In genomic region chr18:10321987-10322386, GRCh38 we compare ENCODE assay signal across 26 cellular contexts.
A peak's percentile ranks its signal among the peaks of the same experiment; 100 is the strongest.
DNase-seq lines count a peak whose midpoint lies in the region; ATAC-seq, FAIRE-seq and TF ChIP-seq lines count a peak whose summit lies in the region.
"Had no signal": no experiment of that assay in that cellular context is flagged by ENCODE, and none has a peak within 500 bp of the region (broad histone marks: within the 10 kb centered on the region; RNA-seq: fewer than 3 reads in every experiment).

No MANE protein-coding gene starts in this region.

- no peak overlapping the region for H4K91ac ChIP-seq in IMR-90 (ENCODE audit: insufficient read depth, low read depth, low read length)

- H3K27me3 ChIP-seq in BLaER1 (no peaks in the 10 kb centered on the region), IMR-90 (ENCODE audit: control insufficient read depth, insufficient read depth, low read length) (no peaks in the 10 kb centered on the region; the same call in 1 of the 2 replicates), astrocyte (ENCODE audit: insufficient read depth, low read length) (no peaks in the 10 kb centered on the region), SK-N-SH (ENCODE audit: insufficient read depth) (no peaks in the 10 kb centered on the region)

- no peak overlapping the region for H3K14ac ChIP-seq in IMR-90 (replicated peaks; ENCODE audit: low read depth, low read length)

- in situ Hi-C loops in IMR-90 (cut with MboI; ENCODE audit: low sequenced_read_pairs): no loop called here

- peaks cover 6% of the 10 kb centered on the region for H3K27me3 Mint-ChIP-seq in astrocyte (ENCODE audit: low read depth, unreplicated experiment)
- H3K27me3 Mint-ChIP-seq: IgD-negative memory B cell had no signal

- no peak overlapping the region for H3K4me3 Mint-ChIP-seq in astrocyte (ENCODE audit: unreplicated experiment)
- no peak overlapping the region for H3K4me3 Mint-ChIP-seq in stimulated activated effector memory CD8-positive, alpha-beta T cell treated with anti-CD3 and anti-CD28 coated beads, Interleukin-12 subunit alpha, Interleukin-12 subunit beta, amount 100 ng/mL, for 72 hours
- H3K4me3 Mint-ChIP-seq: CD8-positive, alpha-beta T cell; IgD-negative memory B cell had no signal

- CTCF ChIA-PET in IMR-90 (lab: Yijun Ruan, JAX): no interaction called here
- CTCF ChIA-PET in SK-N-SH (lab: Yijun Ruan, JAX): interaction anchor here (0.8 to 1.0 kb wide), 2 partner anchors 22 to 350 kb away, joined by 3 read pairs; no protein-coding TSS in a partner anchor

- ATAC-seq in IMR-90 (ENCODE audit: low read depth) (no peak), HG02642 (IDR thresholded peaks at IDR 0.05; ENCODE audit: poor library complexity, unreplicated experiment) (no peak), GM19395 (IDR thresholded peaks at IDR 0.05; ENCODE audit: unreplicated experiment) (no peak)
- peak; percentile 8 for ATAC-seq in stimulated activated effector memory CD8-positive, alpha-beta T cell treated with anti-CD3 and anti-CD28 coated beads, Interleukin-12 subunit alpha, Interleukin-12 subunit beta, amount 100 ng/mL, for 72 hours
- ATAC-seq: CD8-positive, alpha-beta T cell; GM12878; Panc1 had no signal

- no peak overlapping the region for H4K5ac ChIP-seq in IMR-90 (ENCODE audit: low read depth, low read length)

- no peak for TF ChIP-seq EP300 in SK-N-SH (IDR thresholded peaks at IDR 0.05; ENCODE audit: borderline replicate concordance in 1 of 2, low read depth in 1 of 2, low read length in 1 of 2)

- TF ChIP-seq RAD21 in IMR-90 (IDR thresholded peaks at IDR 0.05; ENCODE audit: low read length) (no peak), SK-N-SH (IDR thresholded peaks at IDR 0.05; ENCODE audit: low read length) (no peak)

- H3K4ac ChIP-seq in IMR-90 (ENCODE audit: low read depth, low read length): no peak overlapping the region

- H3K4me1 ChIP-seq in BLaER1 (peaks cover 39% of the 10 kb centered on the region), IMR-90 (ENCODE audit: control insufficient read depth, insufficient read depth, low read length) (no peaks in the 10 kb centered on the region; the same call in 1 of the 2 replicates), astrocyte (ENCODE audit: insufficient read depth, low read length) (peaks cover 18% of the 10 kb centered on the region), SK-N-SH (ENCODE audit: control insufficient read depth in 1 of 2, insufficient read depth in 2 of 2, low read depth in 1 of 2, low read length in 1 of 2) (no peaks in the 10 kb centered on the region)

- H4K8ac ChIP-seq in IMR-90 (ENCODE audit: low read depth in 2 of 2, low read length in 2 of 2): no peak overlapping the region

- no peak overlapping the region for H3K56ac ChIP-seq in IMR-90 (ENCODE audit: extremely low read depth, insufficient read depth, low read length)

- no peak overlapping the region for H3K23ac ChIP-seq in IMR-90 (ENCODE audit: low read depth, low read length)

- no peaks in the 10 kb centered on the region for H3K36me3 Mint-ChIP-seq in astrocyte (ENCODE audit: low read depth, unreplicated experiment)
- H3K36me3 Mint-ChIP-seq in stimulated activated effector memory CD8-positive, alpha-beta T cell treated with anti-CD3 and anti-CD28 coated beads, Interleukin-12 subunit alpha, Interleukin-12 subunit beta, amount 100 ng/mL, for 72 hours: no peaks in the 10 kb centered on the region
- H3K36me3 Mint-ChIP-seq: CD8-positive, alpha-beta T cell; IgD-negative memory B cell had no signal

- no peak overlapping the region for H3K18ac ChIP-seq in IMR-90 (ENCODE audit: low read depth, low read length)

- peak overlapping the region; percentile 48 for H3K27ac Mint-ChIP-seq in astrocyte (ENCODE audit: unreplicated experiment)
- no peak overlapping the region for H3K27ac Mint-ChIP-seq in stimulated activated effector memory CD8-positive, alpha-beta T cell treated with anti-CD3 and anti-CD28 coated beads, Interleukin-12 subunit alpha, Interleukin-12 subunit beta, amount 100 ng/mL, for 72 hours
- H3K27ac Mint-ChIP-seq: CD8-positive, alpha-beta T cell; IgD-negative memory B cell had no signal

- H3K27ac ChIP-seq in BLaER1 (no peak overlapping the region), IMR-90 (ENCODE audit: insufficient read depth, low read length) (no peak overlapping the region), astrocyte (ENCODE audit: low read depth, low read length) (no peak overlapping the region), SK-N-SH (ENCODE audit: low read depth in 2 of 2, low read length in 1 of 2) (no peak overlapping the region)

- no peak overlapping the region for H2AK9ac ChIP-seq in IMR-90 (replicated peaks; ENCODE audit: low read depth, low read length, poor library complexity)

- H2AFZ ChIP-seq in IMR-90 (replicated peaks; ENCODE audit: low read length, poor library complexity) (peak overlapping the region; percentile 29), astrocyte (ENCODE audit: low read depth, low read length) (no peak overlapping the region), SK-N-SH (ENCODE audit: low read depth) (no peak overlapping the region)

- TF ChIP-seq CTCF in IMR-90 (conservative IDR thresholded peaks at IDR 0.05; ENCODE audit: low read depth, low read length) (no peak), astrocyte (IDR thresholded peaks at IDR 0.05; ENCODE audit: insufficient read depth, low read depth, low read length) (no peak), SK-N-SH (IDR thresholded peaks at IDR 0.05) (no peak)

- no peak overlapping the region for H3K4me3 ChIP-seq in BLaER1
- H3K4me3 ChIP-seq in IMR-90 (ENCODE audit: insufficient read depth, low read depth, low read length): no peak overlapping the region
- no peak overlapping the region for H3K4me3 ChIP-seq in astrocyte (ENCODE audit: insufficient read depth, low read depth, low read length)
- H3K4me3 ChIP-seq in SK-N-SH (ENCODE audit: low read depth in 2 of 2, low read length in 1 of 2): no peak overlapping the region
- H3K4me3 ChIP-seq: GM12878 had no signal

- H3K4me1 Mint-ChIP-seq in astrocyte (ENCODE audit: low read depth, unreplicated experiment): peaks cover 26% of the 10 kb centered on the region
- no peaks in the 10 kb centered on the region for H3K4me1 Mint-ChIP-seq in stimulated activated effector memory CD8-positive, alpha-beta T cell treated with anti-CD3 and anti-CD28 coated beads, Interleukin-12 subunit alpha, Interleukin-12 subunit beta, amount 100 ng/mL, for 72 hours

- FAIRE-seq in astrocyte (lab: Jason Lieb, UNC): no peak
- FAIRE-seq: A204.1, GM12878, H1 had no signal

- TF ChIP-seq POLR2A in IMR-90 (IDR thresholded peaks at IDR 0.05; ENCODE audit: low read depth, low read length): no peak

- no peak overlapping the region; the same call in 2 of the 3 replicates for H2BK15ac ChIP-seq in IMR-90 (ENCODE audit: low read depth, low read length)

- H3K9me3 Mint-ChIP-seq in astrocyte (ENCODE audit: unreplicated experiment): no peaks in the 10 kb centered on the region
- H3K9me3 Mint-ChIP-seq in stimulated activated effector memory CD8-positive, alpha-beta T cell treated with anti-CD3 and anti-CD28 coated beads, Interleukin-12 subunit alpha, Interleukin-12 subunit beta, amount 100 ng/mL, for 72 hours: no peaks in the 10 kb centered on the region
- H3K9me3 Mint-ChIP-seq: CD8-positive, alpha-beta T cell had no signal

- no peak overlapping the region for H2AK5ac ChIP-seq in IMR-90 (ENCODE audit: low read depth, low read length)

- H2BK5ac ChIP-seq in IMR-90 (ENCODE audit: low read depth, low read length, poor library complexity, severe bottlenecking): no peak overlapping the region

- 0 out of 2 replicates have a peak overlapping the region, but pooled peaks have one; percentile 3 for H3K9ac ChIP-seq in BLaER1
- H3K9ac ChIP-seq in IMR-90 (ENCODE audit: low read depth, low read length): no peak overlapping the region
- no peak overlapping the region for H3K9ac ChIP-seq in astrocyte (ENCODE audit: low read length)
- H3K9ac ChIP-seq in SK-N-SH: no peak overlapping the region

- H2BK20ac ChIP-seq in IMR-90 (ENCODE audit: low read depth, low read length): no peak overlapping the region

- no peaks in the 10 kb centered on the region for H3K9me2 ChIP-seq in SK-N-SH

- H3K79me2 ChIP-seq in astrocyte (ENCODE audit: insufficient read depth, low read length) (no peaks in the 10 kb centered on the region), SK-N-SH (ENCODE audit: insufficient read depth) (no peaks in the 10 kb centered on the region)

- 80% methylated on average over 1 of the region's 7 CpGs; no CpG with 5 or more reads in 1 of the 2 experiments for WGBS in IMR-90 (ENCODE audit: extremely low coverage in 2 of 2, insufficient read length in 1 of 2), 2 experiments
- 20% methylated on average over 7 of the region's 7 CpGs for WGBS in SK-N-SH (ENCODE audit: low lambda C conversion rate)

- no peaks in the 10 kb centered on the region for H3K9me1 ChIP-seq in IMR-90 (ENCODE audit: insufficient read depth, low read length)

- intact Hi-C loops in IMR-90 (cut with micrococcal nuclease): no loop called here

- H4K20me1 ChIP-seq in BLaER1: no peaks in the 10 kb centered on the region
- H4K20me1 ChIP-seq in IMR-90 (ENCODE audit: insufficient read depth, low read length): no peaks in the 10 kb centered on the region
- H4K20me1 ChIP-seq in astrocyte (ENCODE audit: insufficient read depth, low read length): no peaks in the 10 kb centered on the region
- H4K20me1 ChIP-seq in SK-N-SH (ENCODE audit: insufficient read depth): no peaks in the 10 kb centered on the region

- H3K79me1 ChIP-seq in IMR-90 (ENCODE audit: low read depth in 1 of 2, low read length in 2 of 2): no peaks in the 10 kb centered on the region

- H2BK120ac ChIP-seq in IMR-90 (ENCODE audit: low read depth, low read length): no peak overlapping the region

- dilution Hi-C loops in IMR-90 (cut with HindIII; ENCODE audit: low sequenced_read_pairs, unreplicated experiment): no loop called here

- POLR2A ChIA-PET in IMR-90 (lab: Charles Lee; ENCODE audit: unreplicated experiment) (no interaction called here), SK-N-SH (lab: Yijun Ruan, JAX) (no interaction called here)

- no peaks in the 10 kb centered on the region for H3K9me3 ChIP-seq in BLaER1
- no peaks in the 10 kb centered on the region for H3K9me3 ChIP-seq in IMR-90 (ENCODE audit: control insufficient read depth, insufficient read depth, low read length)
- H3K9me3 ChIP-seq in astrocyte (ENCODE audit: insufficient read depth, low read depth, low read length): no peaks in the 10 kb centered on the region
- no peaks in the 10 kb centered on the region for H3K9me3 ChIP-seq in SK-N-SH
- H3K9me3 ChIP-seq: Caco-2 had no signal

- H3K4me2 ChIP-seq in BLaER1: peak overlapping the region; percentile 73
- no peak overlapping the region for H3K4me2 ChIP-seq in IMR-90 (ENCODE audit: low read depth, low read length)
- H3K4me2 ChIP-seq in astrocyte (ENCODE audit: low read length): no peak overlapping the region
- no peak overlapping the region for H3K4me2 ChIP-seq in SK-N-SH

- DNase-seq in IMR-90: no peak
- DNase-seq in astrocyte (ENCODE audit: low read depth): no peak
- no peak for DNase-seq in stimulated activated effector memory CD8-positive, alpha-beta T cell treated with anti-CD3 and anti-CD28 coated beads, Interleukin-12 subunit alpha, Interleukin-12 subunit beta, amount 100 ng/mL, for 72 hours (ENCODE audit: low spot score in 2 of 2)
- no peak for DNase-seq in SK-N-SH
- DNase-seq: C1 segment of cervical spinal cord; Caco-2; CD8-positive, alpha-beta T cell; EL; GDM1; HCEC 1CT; Karpas-422; MV-4-11; NCI-H2029; NCI-H446 treated with DMSO at 0.1 percent for 48 hours; NCI-H526; NCI-H82; SHP77 treated with DMSO at 0.1 percent for 48 hours; SW 1271 had no signal

- no peaks in the 10 kb centered on the region for H3F3A ChIP-seq in SK-N-SH (replicated peaks; ENCODE audit: insufficient read depth)

- no TSS peak for BruUV-seq in IMR-90 (replicated peaks; lab: Mats Ljungman, UMichigan)

- H3K36me3 ChIP-seq in BLaER1 (no peaks in the 10 kb centered on the region), IMR-90 (ENCODE audit: control insufficient read depth, insufficient read depth, low read length) (no peaks in the 10 kb centered on the region), astrocyte (ENCODE audit: insufficient read depth, low read length) (no peaks in the 10 kb centered on the region), SK-N-SH (replicated peaks in 1 of 2; ENCODE audit: control insufficient read depth in 1 of 2, insufficient read depth in 2 of 2, low read length in 1 of 2) (no peaks in the 10 kb centered on the region)
